ENCODE assay signal across 8 cellular contexts in genomic region chr1:179955318-179955638, GRCh38. TPM values are rescaled to one million over a fixed set of nuclear protein-coding genes. Genes with fewer than 3 reads are reported as not detected.
DNase-seq lines count a peak whose midpoint lies in the region; ATAC-seq lines count a peak whose summit lies in the region.

No MANE protein-coding gene starts in this region.

- peak overlapping the region; percentile 59 for H2BK120ac ChIP-seq in trophoblast cell (ENCODE audit: insufficient read depth, low read length, poor library complexity)

- DNase-seq in DMS114 treated with DMSO at 0.1 percent for 48 hours (lab: John Stamatoyannopoulos, UW; ENCODE audit: unreplicated experiment) (peak; percentile 25), SKM-1 treated with dmso at 0.1 percent for 144 hours (lab: John Stamatoyannopoulos, UW; ENCODE audit: unreplicated experiment) (peak; percentile 65), fibroblast of peridontal ligament (ENCODE audit: extremely low read depth) (peak; percentile 30), trophoblast cell (peak; percentile 29 to 54), DMS153 treated with DMSO at 0.1 percent for 48 hours (lab: John Stamatoyannopoulos, UW; ENCODE audit: unreplicated experiment) (no peak), islet precursor cell (no peak)

- peak overlapping the region; percentile 93 for H3K14ac ChIP-seq in trophoblast cell (ENCODE audit: low read length)

- no peak overlapping the region for H2AK5ac ChIP-seq in trophoblast cell (ENCODE audit: low read length)

- H3K4ac ChIP-seq in trophoblast cell (ENCODE audit: low read depth, low read length), result peak overlapping the region; percentile 66

- ATAC-seq in HG03045 (IDR thresholded peaks at IDR 0.05; ENCODE audit: unreplicated experiment) (peak; percentile 7), GM21737 (IDR thresholded peaks at IDR 0.05; ENCODE audit: unreplicated experiment) (no peak)

- peak overlapping the region; percentile 94 for H4K8ac ChIP-seq in trophoblast cell (ENCODE audit: low read depth, low read length)

- H2AFZ ChIP-seq in trophoblast cell (ENCODE audit: insufficient read depth, low read length, poor library complexity), result peak overlapping the region; percentile 80

- peaks cover 6% of the 10 kb centered on the region for H3K79me1 ChIP-seq in trophoblast cell (ENCODE audit: low read length)

- no peaks in the 10 kb centered on the region for H3K36me3 ChIP-seq in trophoblast cell (ENCODE audit: control insufficient read depth in 1 of 2, insufficient read depth in 2 of 2, low read length in 2 of 2)

- H2BK5ac ChIP-seq in trophoblast cell (ENCODE audit: low read depth, low read length, poor library complexity), result peak overlapping the region; percentile 83

- no CpG with 5 or more reads among the region's 9 CpGs for WGBS in trophoblast cell (ENCODE audit: extremely low coverage, insufficient coverage, insufficient read length)

- H4K12ac ChIP-seq in trophoblast cell (ENCODE audit: low read depth, low read length), result no peak overlapping the region

- H3K18ac ChIP-seq in trophoblast cell (ENCODE audit: low read length), result peak overlapping the region; percentile 84

- H3K4me1 ChIP-seq in trophoblast cell (ENCODE audit: control insufficient read depth in 1 of 2, insufficient read depth in 2 of 2, low read length in 2 of 2), result no peaks in the 10 kb centered on the region

- peak overlapping the region; percentile 84 for H3K27ac ChIP-seq in trophoblast cell (ENCODE audit: low read depth, low read length)

- H3K9me3 ChIP-seq in trophoblast cell (ENCODE audit: insufficient read depth, low read depth, low read length), result no peaks in the 10 kb centered on the region

- H3K4me2 ChIP-seq in trophoblast cell (ENCODE audit: low read length), result peak overlapping the region; percentile 61

- peaks cover 6% of the 10 kb centered on the region for H3K79me2 ChIP-seq in trophoblast cell (ENCODE audit: control insufficient read depth, insufficient read depth, low read length, poor library complexity)

- no peak overlapping the region for H3K23ac ChIP-seq in trophoblast cell (ENCODE audit: low read length)

- H2BK12ac ChIP-seq in trophoblast cell (ENCODE audit: low read length), result no peak overlapping the region

- H3K4me3 ChIP-seq in trophoblast cell (ENCODE audit: low read depth, low read length), result peak overlapping the region; percentile 98

- H4K91ac ChIP-seq in trophoblast cell (ENCODE audit: low read depth, low read length), result peak overlapping the region; percentile 88

- H3K9ac ChIP-seq in trophoblast cell (ENCODE audit: low read length), result peak overlapping the region; percentile 96

- H3K27me3 ChIP-seq in trophoblast cell (ENCODE audit: insufficient read depth, low read length), result no peaks in the 10 kb centered on the region

RNA-seq across cellular contexts. Expression of gene CEP350, which starts 0.7 kb away (rescaled TPM):
- 12.5 and 12.7 TPM in 2 replicates for polyA plus RNA-seq in trophoblast cell (2013)

Comparison
In these comparisons a context has a peak if more than half of its experiments do, and no peak if none do; other contexts are left out.
1. DNase-seq: peak in DMS114 treated with DMSO at 0.1 percent for 48 hours (single experiment), SKM-1 treated with dmso at 0.1 percent for 144 hours (single experiment), fibroblast of peridontal ligament (single experiment) and trophoblast cell (2 of 2); none in DMS153 treated with DMSO at 0.1 percent for 48 hours (single experiment) and islet precursor cell (single experiment).